10 cellular contexts compared by ENCODE assay signal in genomic region chr3:45642731-45643152, GRCh38. TPM values are rescaled to one million over a fixed set of nuclear protein-coding genes. Genes with fewer than 3 reads are reported as not detected.
DNase-seq lines count a peak whose midpoint lies in the region; ATAC-seq and TF ChIP-seq lines count a peak whose summit lies in the region.
"Had no signal": no experiment of that assay in that cellular context is flagged by ENCODE, and none has a peak within 500 bp of the region (broad histone marks: within the 10 kb centered on the region; RNA-seq: fewer than 3 reads in every experiment).

No MANE protein-coding gene starts in this region.

- no peak for TF ChIP-seq CTCF in heart right ventricle (IDR thresholded peaks at IDR 0.05)

- H3K36me3 Mint-ChIP-seq in T-helper 17 cell (ENCODE audit: low read depth): peaks cover 7% of the 10 kb centered on the region
- peaks cover 18% of the 10 kb centered on the region for H3K36me3 Mint-ChIP-seq in T-helper 2 cell treated with Interferon-gamma antibody and Interleukin-4, amounts not matched to agents 5 μg/mL and 100 μg/mL, for 36 hours (ENCODE audit: low read depth)

- H3K4me3 Mint-ChIP-seq in T-helper 17 cell: no peak overlapping the region
- no peak overlapping the region for H3K4me3 Mint-ChIP-seq in T-helper 2 cell treated with Interferon-gamma antibody and Interleukin-4, amounts not matched to agents 5 μg/mL and 100 μg/mL, for 36 hours

- H3K36me3 ChIP-seq in heart right ventricle: peaks cover 0 to 34% (median 0%) of the 10 kb centered on the region in 9 donors
- H3K36me3 ChIP-seq: BE2C had no signal

- H3K27ac Mint-ChIP-seq in T-helper 17 cell: peak overlapping the region; percentile 14
- no peak overlapping the region for H3K27ac Mint-ChIP-seq in T-helper 2 cell treated with Interferon-gamma antibody and Interleukin-4, amounts not matched to agents 5 μg/mL and 100 μg/mL, for 36 hours

- DNase-seq in Right ventricle myocardium superior (peak; percentile 45), cardiac septum (ENCODE audit: low spot score) (no peak), T-helper 17 cell (no peak), heart right ventricle (peak in 1 of 2 donors; percentile 28), DMS 273 (lab: John Stamatoyannopoulos, UW; ENCODE audit: unreplicated experiment) (no peak), SKM-1 treated with dmso at 0.1 percent for 144 hours (lab: John Stamatoyannopoulos, UW; ENCODE audit: unreplicated experiment) (no peak)
- DNase-seq in T-helper 2 cell treated with Interferon-gamma antibody and Interleukin-4, amounts not matched to agents 5 μg/mL and 100 μg/mL, for 36 hours (ENCODE audit: low spot score): no peak
- DNase-seq in activated CD4-positive, CD25-positive, alpha-beta regulatory T cell (lab: John Stamatoyannopoulos, UW): no peak
- DNase-seq: activated CD4-positive, alpha-beta T cell treated with anti-CD3 and anti-CD28 coated beads for 1 hour; BE2C had no signal

- peak overlapping the region in 1 of 10 donors; percentile 6 for H3K27ac ChIP-seq in heart right ventricle

- H3K9me3 ChIP-seq in T-helper 17 cell (ENCODE audit: control insufficient read depth, low read length, poor library complexity, severe bottlenecking): no peaks in the 10 kb centered on the region
- no peaks in the 10 kb centered on the region for H3K9me3 ChIP-seq in heart right ventricle
- H3K9me3 ChIP-seq: BE2C had no signal

- H3K27me3 ChIP-seq in heart right ventricle: no peaks in the 10 kb centered on the region
- H3K27me3 ChIP-seq: BE2C had no signal

- no peaks in the 10 kb centered on the region for H3K27me3 Mint-ChIP-seq in T-helper 17 cell
- no peaks in the 10 kb centered on the region for H3K27me3 Mint-ChIP-seq in T-helper 2 cell treated with Interferon-gamma antibody and Interleukin-4, amounts not matched to agents 5 μg/mL and 100 μg/mL, for 36 hours (ENCODE audit: low read depth)

- peaks cover 0 to 78% (median 55%) of the 10 kb centered on the region in 9 donors for H3K4me1 ChIP-seq in heart right ventricle
- H3K4me1 ChIP-seq: BE2C had no signal

- ATAC-seq in Right ventricle myocardium superior (ENCODE audit: poor library complexity) (peak; percentile 38), T-helper 17 cell (no peak), heart right ventricle (peak in 7 of 8 donors; percentile 15 to 73 (median 41))

- 56 to 63% methylated on average over 6 of the region's 6 CpGs for WGBS in heart right ventricle, 2 donors

- no peak overlapping the region for H3K4me3 ChIP-seq in heart right ventricle

- no peaks in the 10 kb centered on the region for H3K9me3 Mint-ChIP-seq in T-helper 2 cell treated with Interferon-gamma antibody and Interleukin-4, amounts not matched to agents 5 μg/mL and 100 μg/mL, for 36 hours

- intact Hi-C loops in Right ventricle myocardium superior (cut with DNase I) (no loop called here), cardiac septum (cut with DNase I) (no loop called here), heart right ventricle (cut with DNase I) (loop anchor here in 1 of 10 donors (5.0 kb wide), 1 partner anchor 35 kb away; no protein-coding TSS in a partner anchor)

- peaks cover 13% of the 10 kb centered on the region for H3K4me1 Mint-ChIP-seq in T-helper 17 cell
- H3K4me1 Mint-ChIP-seq in T-helper 2 cell treated with Interferon-gamma antibody and Interleukin-4, amounts not matched to agents 5 μg/mL and 100 μg/mL, for 36 hours (ENCODE audit: low read depth): peaks cover 12% of the 10 kb centered on the region

RNA-seq across cellular contexts. Expression of gene SACM1L, which starts 46.5 kb away (rescaled TPM):
- total RNA-seq in Right ventricle myocardium superior (27.5 TPM), cardiac septum (29.6 TPM), T-helper 17 cell (10 to 100 TPM; 61.0 to 62.5 TPM), heart right ventricle (10 to 100 TPM; 22.2 to 28.7 (median 23.6) TPM)
- polyA plus RNA-seq in heart right ventricle: 10 to 100 TPM; 15.4 to 27.5 TPM

RNA-seq across cellular contexts. Expression of gene LIMD1, which starts 48.2 kb away (rescaled TPM):
- total RNA-seq in Right ventricle myocardium superior (31.9 TPM), cardiac septum (30.5 TPM), T-helper 17 cell (10 to 100 TPM; 17.2 to 34.1 TPM), heart right ventricle (10 to 100 TPM; 24.1 to 47.6 (median 35.5) TPM)
- 10 to 100 TPM in 1 of 2 donors, 1 to 10 TPM in 1; 6.1 to 21.7 TPM for polyA plus RNA-seq in heart right ventricle
